Comparison of ENCODE assay signal across 22 cellular contexts in the genomic region with DNA sequence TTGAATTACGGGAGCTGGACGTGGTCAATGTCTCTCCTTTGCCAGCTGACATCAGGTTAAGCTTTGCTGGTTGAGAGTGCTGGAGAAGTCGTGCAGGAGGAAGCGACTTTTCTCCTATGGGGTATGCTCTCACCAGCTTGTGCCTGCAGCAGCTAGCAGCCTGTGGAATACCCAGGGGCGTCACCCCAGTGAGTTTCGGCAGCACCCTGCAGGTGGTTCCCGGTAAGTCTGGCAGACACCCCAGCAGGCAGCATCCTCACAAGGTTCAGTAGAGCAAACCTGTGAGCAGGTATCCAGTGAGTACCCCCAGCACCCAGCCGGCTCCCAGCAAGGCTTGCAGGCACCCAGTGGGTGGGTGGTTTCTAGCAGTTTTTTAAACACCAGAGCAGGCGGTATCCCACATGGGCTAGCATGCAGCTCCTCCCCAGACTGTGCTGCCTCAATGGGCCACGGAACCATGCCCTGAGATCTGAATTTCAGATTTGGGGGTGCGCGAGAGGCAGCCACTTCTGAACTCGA.
DNase-seq lines count a peak whose midpoint lies in the region; ATAC-seq and TF ChIP-seq lines count a peak whose summit lies in the region.
"Had no signal": no experiment of that assay in that cellular context is flagged by ENCODE, and none has a peak within 500 bp of the region (broad histone marks: within the 10 kb centered on the region; RNA-seq: fewer than 3 reads in every experiment).

No MANE protein-coding gene starts in this region.

- H3K36me3 Mint-ChIP-seq in GM23338 (ENCODE audit: low read depth) (peaks cover 9% of the 10 kb centered on the region; the same call in 2 of the 3 replicates), WTC11 (peaks cover 11% of the 10 kb centered on the region)
- no peaks in the 10 kb centered on the region for H3K36me3 Mint-ChIP-seq in stimulated activated naive B cell treated with anti-CD40 and anti-IgM and Interleukin-4, amounts not matched to agents 10 μg/mL and 1 μg/mL and 100 μg/mL, for 72 hours

- H3K79me2 ChIP-seq in GM23338 (replicated peaks; ENCODE audit: insufficient read depth): 0 out of 2 replicates have a peak, but pooled peaks cover 2% of the 10 kb centered on the region

- TF ChIP-seq CTCF in GM23338 (conservative IDR thresholded peaks at IDR 0.05; ENCODE audit: low read depth in 2 of 2) (no peak), WTC11 (IDR thresholded peaks at IDR 0.05) (no peak), foreskin keratinocyte (conservative IDR thresholded peaks at IDR 0.05) (no peak)

- no peak overlapping the region for H3K4me3 Mint-ChIP-seq in GM23338
- H3K4me3 Mint-ChIP-seq in WTC11: no peak overlapping the region
- no peak overlapping the region for H3K4me3 Mint-ChIP-seq in stimulated activated naive B cell treated with anti-CD40 and anti-IgM and Interleukin-4, amounts not matched to agents 10 μg/mL and 1 μg/mL and 100 μg/mL, for 72 hours
- H3K4me3 Mint-ChIP-seq: B cell, CD14-positive monocyte had no signal

- no peak overlapping the region for H4K8ac ChIP-seq in neuronal stem cell (ENCODE audit: low read depth, low read length)

- no CpG with 5 or more reads among the region's 13 CpGs for WGBS in neuronal stem cell (ENCODE audit: extremely low coverage in 2 of 2, insufficient read length in 2 of 2, insufficient replicate concordance in 1 of 2), 2 donors

- no peak overlapping the region for H3K27ac Mint-ChIP-seq in GM23338
- H3K27ac Mint-ChIP-seq in WTC11: peak overlapping the region; percentile 85
- no peak overlapping the region for H3K27ac Mint-ChIP-seq in stimulated activated naive B cell treated with anti-CD40 and anti-IgM and Interleukin-4, amounts not matched to agents 10 μg/mL and 1 μg/mL and 100 μg/mL, for 72 hours
- H3K27ac Mint-ChIP-seq: B cell had no signal

- H3K4ac ChIP-seq in neuronal stem cell (ENCODE audit: low read length): no peak overlapping the region

- H2BK5ac ChIP-seq in neuronal stem cell (ENCODE audit: low read length): peak overlapping the region; percentile 22

- H3K27ac ChIP-seq in GM23338 (ENCODE audit: low read depth) (no peak overlapping the region), foreskin keratinocyte (no peak overlapping the region), neuronal stem cell (replicated peaks; ENCODE audit: low read length) (no peak overlapping the region)

- H3K79me1 ChIP-seq in neuronal stem cell (ENCODE audit: low read depth, low read length): peaks cover 5% of the 10 kb centered on the region

- H3K9ac ChIP-seq in neuronal stem cell (ENCODE audit: low read depth, low read length, poor library complexity): no peak overlapping the region

- H3K9me3 Mint-ChIP-seq in GM23338 (peaks cover 3% of the 10 kb centered on the region; the same call in 2 of the 3 replicates), WTC11 (peaks cover 14% of the 10 kb centered on the region)
- peaks cover 1 to 3% of the 10 kb centered on the region in 2 donors for H3K9me3 Mint-ChIP-seq in stimulated activated naive B cell treated with anti-CD40 and anti-IgM and Interleukin-4, amounts not matched to agents 10 μg/mL and 1 μg/mL and 100 μg/mL, for 72 hours

- H4K20me1 ChIP-seq in GM23338 (replicated peaks; ENCODE audit: insufficient read depth): no peaks in the 10 kb centered on the region

- H3K4me1 Mint-ChIP-seq in GM23338: peaks cover 30% of the 10 kb centered on the region
- H3K4me1 Mint-ChIP-seq in WTC11: peaks cover 50% of the 10 kb centered on the region
- no peaks in the 10 kb centered on the region for H3K4me1 Mint-ChIP-seq in stimulated activated naive B cell treated with anti-CD40 and anti-IgM and Interleukin-4, amounts not matched to agents 10 μg/mL and 1 μg/mL and 100 μg/mL, for 72 hours
- H3K4me1 Mint-ChIP-seq: B cell had no signal

- H3K14ac ChIP-seq in neuronal stem cell (ENCODE audit: low read length): no peak overlapping the region

- H3K4me3 ChIP-seq in GM23338 (no peak overlapping the region), neuronal stem cell (ENCODE audit: low read length in 2 of 2) (no peak overlapping the region)
- H3K4me3 ChIP-seq: K562 had no signal

- H3K9me2 ChIP-seq in GM23338 (ENCODE audit: insufficient read depth): no peaks in the 10 kb centered on the region

- ATAC-seq in GM23338: peak; percentile 64
- ATAC-seq in WTC11: peak; percentile 35
- ATAC-seq in foreskin keratinocyte: peak; percentile 21
- ATAC-seq in stimulated activated naive B cell treated with anti-CD40 and anti-IgM and Interleukin-4, amounts not matched to agents 10 μg/mL and 1 μg/mL and 100 μg/mL, for 72 hours (replicated peaks): no peak
- ATAC-seq: HepG2, K562 had no signal

- H3K27me3 Mint-ChIP-seq in GM23338 (ENCODE audit: insufficient read depth, low read depth, poor library complexity) (peaks cover 3% of the 10 kb centered on the region), WTC11 (ENCODE audit: low read depth) (no peaks in the 10 kb centered on the region)
- no peaks in the 10 kb centered on the region for H3K27me3 Mint-ChIP-seq in stimulated activated naive B cell treated with anti-CD40 and anti-IgM and Interleukin-4, amounts not matched to agents 10 μg/mL and 1 μg/mL and 100 μg/mL, for 72 hours
- H3K27me3 Mint-ChIP-seq: B cell had no signal

- H3K4me1 ChIP-seq in GM23338 (ENCODE audit: insufficient read depth) (peaks cover 12% of the 10 kb centered on the region; the same call in 1 of the 2 replicates), foreskin keratinocyte (peaks cover 21% of the 10 kb centered on the region), neuronal stem cell (ENCODE audit: control insufficient read depth in 2 of 2, insufficient read depth in 1 of 2, low read depth in 1 of 2, low read length in 2 of 2) (peaks cover 0 to 2% of the 10 kb centered on the region in 2 donors)

- no peak overlapping the region for H2AK5ac ChIP-seq in neuronal stem cell (ENCODE audit: low read depth, low read length)

- no peaks in the 10 kb centered on the region for H3F3A ChIP-seq in GM23338 (replicated peaks; ENCODE audit: low read depth)

- CTCF ChIA-PET in WTC11 (lab: Charles Lee): interaction anchor here (0.5 to 1.0 kb wide), 2 partner anchors 8 to 54 kb away, joined by 3 read pairs; no protein-coding TSS in a partner anchor

- H3K36me3 ChIP-seq in GM23338 (ENCODE audit: insufficient read depth) (no peaks in the 10 kb centered on the region), neuronal stem cell (replicated peaks in 1 of 2; ENCODE audit: control insufficient read depth in 2 of 2, insufficient read depth in 2 of 2, low read length in 2 of 2) (peaks cover 0 to 1% of the 10 kb centered on the region in 2 donors)

- no peaks in the 10 kb centered on the region for H3K27me3 ChIP-seq in GM23338 (ENCODE audit: insufficient read depth)
- H3K27me3 ChIP-seq in foreskin keratinocyte: no peaks in the 10 kb centered on the region
- H3K27me3 ChIP-seq in neuronal stem cell (ENCODE audit: control insufficient read depth in 3 of 3, insufficient read depth in 3 of 3, low read depth in 1 of 3, low read length in 3 of 3): no peaks in the 10 kb centered on the region

- POLR2A ChIA-PET in WTC11 (lab: Charles Lee): no interaction called here

- H3K4me2 ChIP-seq in GM23338: no peak overlapping the region
- no peak overlapping the region for H3K4me2 ChIP-seq in neuronal stem cell (ENCODE audit: insufficient read depth, low read length, poor library complexity, severe bottlenecking)

- H4K91ac ChIP-seq in neuronal stem cell (ENCODE audit: low read depth, low read length, poor library complexity): no peak overlapping the region

- H2BK12ac ChIP-seq in neuronal stem cell (ENCODE audit: low read length): no peak overlapping the region

- H3K23ac ChIP-seq in neuronal stem cell (ENCODE audit: low read depth, low read length, poor library complexity): no peak overlapping the region

- peaks cover 0 to 4% of the 10 kb centered on the region in 2 donors for H3K9me3 ChIP-seq in neuronal stem cell (replicated peaks in 1 of 2; ENCODE audit: control insufficient read depth in 2 of 2, insufficient read depth in 1 of 2, low read depth in 1 of 2, low read length in 2 of 2)

- no peak overlapping the region for H2BK15ac ChIP-seq in neuronal stem cell (ENCODE audit: low read length)

- DNase-seq in GM23338 (ENCODE audit: low spot score): peak; percentile 28
- DNase-seq in WTC11 (ENCODE audit: low spot score): no peak
- no peak for DNase-seq in foreskin keratinocyte
- no peak for DNase-seq in neuronal stem cell (ENCODE audit: low spot score)
- no peak for DNase-seq in stimulated activated naive B cell treated with anti-CD40 and anti-IgM and Interleukin-4, amounts not matched to agents 10 μg/mL and 1 μg/mL and 100 μg/mL, for 72 hours
- DNase-seq in HPDE6-E6E7 (ENCODE audit: extremely low spot score): no peak
- no peak for DNase-seq in stimulated activated CD4-positive, alpha-beta T cell treated with anti-CD3 and anti-CD28 coated beads, Interleukin-4, amount 100 ng/mL, for 24 hours
- no peak for DNase-seq in activated CD4-positive, alpha-beta T cell treated with anti-CD3 and anti-CD28 coated beads for 1 hour
- DNase-seq: GDM1; MM.1S; NCI-H1048; NCI-H1417 treated with DMSO at 0.1 percent for 48 hours; NCI-H187; NCI-H2107; NCI-H510A; NCI-H774; NK-92 treated with Interleukin-12 subunit alpha and Interleukin-12 subunit beta, amount 100 ng/mL, for 24 hours; SIG-M5 had no signal

- H3K18ac ChIP-seq in neuronal stem cell (ENCODE audit: low read length): peak overlapping the region; percentile 73

- H2AFZ ChIP-seq in GM23338: no peak overlapping the region
- no peak overlapping the region for H2AFZ ChIP-seq in neuronal stem cell (ENCODE audit: low read length)

- no peak overlapping the region for H2BK120ac ChIP-seq in neuronal stem cell (ENCODE audit: low read depth, low read length)

TF ChIP-seq in GM23338, 12 proteins besides CTCF, POLR2A, EP300 and RAD21 (continues in another document):
- TF ChIP-seq EZH2 (IDR thresholded peaks at IDR 0.05; ENCODE audit: low read depth, unreplicated experiment): no peak

TF ChIP-seq in WTC11, 78 proteins besides CTCF, POLR2A, EP300 and RAD21 (continues in another document):
- TF ChIP-seq ZNF317 (CRISPR knock-in tag; IDR thresholded peaks at IDR 0.05; ENCODE audit: borderline replicate concordance, low read depth): no peak
- TF ChIP-seq CREM (CRISPR knock-in tag; IDR thresholded peaks at IDR 0.05): no peak
- no peak for TF ChIP-seq MXD4 (CRISPR knock-in tag; IDR thresholded peaks at IDR 0.05; ENCODE audit: borderline replicate concordance)
- no peak for TF ChIP-seq ZSCAN18 (CRISPR knock-in tag; IDR thresholded peaks at IDR 0.05)
- no peak for TF ChIP-seq FOXK1 (CRISPR knock-in tag; IDR thresholded peaks at IDR 0.05)
- no peak for TF ChIP-seq ZNF263 (CRISPR knock-in tag; IDR thresholded peaks at IDR 0.05; ENCODE audit: low read depth)

Comparison
In these comparisons a context has a peak if more than half of its experiments do, and no peak if none do; other contexts are left out.
1. ATAC-seq: peak in GM23338 (single experiment), WTC11 (single experiment) and foreskin keratinocyte (single experiment); none in stimulated activated naive B cell treated with anti-CD40 and anti-IgM and Interleukin-4, amounts not matched to agents 10 μg/mL and 1 μg/mL and 100 μg/mL, for 72 hours (0 of 2).